8 cellular contexts compared by ENCODE assay signal in genomic region chr4:88008624-88009235, GRCh38. TPM values are rescaled to one million over a fixed set of nuclear protein-coding genes. Genes with fewer than 3 reads are reported as not detected.
DNase-seq lines count a peak whose midpoint lies in the region; ATAC-seq and TF ChIP-seq lines count a peak whose summit lies in the region.

No MANE protein-coding gene starts in this region.

- no peaks in the 10 kb centered on the region for H3K9me3 ChIP-seq in CD4-positive, alpha-beta T cell (ENCODE audit: control insufficient read depth, low read length)
- H3K9me3 ChIP-seq in KOPT-K1 (ENCODE audit: insufficient read depth, low read length, poor library complexity, severe bottlenecking) (no peaks in the 10 kb centered on the region), liver (ENCODE audit: control insufficient read depth in 4 of 4, low read length in 3 of 4) (no peaks in the 10 kb centered on the region), tibial nerve (no peaks in the 10 kb centered on the region)

- H3K27ac ChIP-seq in CD4-positive, alpha-beta T cell (ENCODE audit: low read depth, low read length): no peak overlapping the region
- H3K27ac ChIP-seq in KOPT-K1 (ENCODE audit: low read depth, low read length, poor library complexity, severe bottlenecking): peak overlapping the region; percentile 49
- H3K27ac ChIP-seq in liver (ENCODE audit: low read depth in 1 of 2, low read length in 2 of 2): no peak overlapping the region
- peak overlapping the region in 3 of 4 donors; percentile 88 to 98 (median 96) for H3K27ac ChIP-seq in tibial nerve

- H3K4me3 Mint-ChIP-seq in CD4-positive, alpha-beta T cell: peak overlapping the region; percentile 97

- TF ChIP-seq CTCF in CD4-positive, alpha-beta T cell (IDR thresholded peaks at IDR 0.05): no peak
- TF ChIP-seq CTCF in liver (IDR thresholded peaks at IDR 0.05; ENCODE audit: low read depth, low read length, missing input control) (no peak), tibial nerve (IDR thresholded peaks at IDR 0.05) (no peak)

- POLR2A ChIA-PET in CD4-positive, alpha-beta T cell (lab: Charles Lee): no interaction called here

- no peaks in the 10 kb centered on the region for H3K9me3 Mint-ChIP-seq in CD4-positive, alpha-beta T cell

- no peak for TF ChIP-seq RAD21 in liver (IDR thresholded peaks at IDR 0.05)

- CTCF ChIA-PET in CD4-positive, alpha-beta T cell (lab: Charles Lee): no interaction called here

- no peak overlapping the region for H3K27ac Mint-ChIP-seq in CD4-positive, alpha-beta T cell

- H3K27me3 Mint-ChIP-seq in CD4-positive, alpha-beta T cell: no peaks in the 10 kb centered on the region

- no peaks in the 10 kb centered on the region for H3K27me3 ChIP-seq in CD4-positive, alpha-beta T cell (ENCODE audit: control insufficient read depth, insufficient read depth, low read length)
- no peaks in the 10 kb centered on the region for H3K27me3 ChIP-seq in liver (ENCODE audit: control insufficient read depth in 4 of 4, insufficient read depth in 4 of 4, low read length in 3 of 4)
- no peaks in the 10 kb centered on the region for H3K27me3 ChIP-seq in tibial nerve

- peaks cover 9% of the 10 kb centered on the region for H3K36me3 Mint-ChIP-seq in CD4-positive, alpha-beta T cell (ENCODE audit: low read depth)

- no peak for TF ChIP-seq EP300 in tibial nerve (IDR thresholded peaks at IDR 0.05)

- WGBS in liver: 33% methylated on average over 5 of the region's 5 CpGs
- 4 to 11% methylated on average over 5 of the region's 5 CpGs for WGBS in tibial nerve, 2 donors

- H3K9ac ChIP-seq in liver (ENCODE audit: low read depth in 1 of 2, low read length in 2 of 2): peak overlapping the region in 1 of 2 donors; percentile 17

- no peak for DNase-seq in CD4-positive, alpha-beta T cell
- DNase-seq in astrocyte of the hippocampus (ENCODE audit: low read depth, low spot score): peak; percentile 58
- DNase-seq in tibial nerve (ENCODE audit: low spot score in 2 of 2): no peak
- no peak for DNase-seq in HPDE6-E6E7 (ENCODE audit: extremely low spot score)

- TF ChIP-seq POLR2A in tibial nerve (IDR thresholded peaks at IDR 0.05): no peak

- H3K36me3 ChIP-seq in KOPT-K1 (ENCODE audit: insufficient read depth, low read length) (no peaks in the 10 kb centered on the region), liver (ENCODE audit: control insufficient read depth in 4 of 4, insufficient read depth in 3 of 4, low read depth in 1 of 4, low read length in 3 of 4) (no peaks in the 10 kb centered on the region), tibial nerve (no peaks in the 10 kb centered on the region)

- H3K4me1 Mint-ChIP-seq in CD4-positive, alpha-beta T cell (ENCODE audit: low read depth): peaks cover 36% of the 10 kb centered on the region

- peak overlapping the region; percentile 66 to 90 (median 78) for H3K4me3 ChIP-seq in liver (ENCODE audit: low read depth in 1 of 3, low read length in 3 of 3)
- peak overlapping the region; percentile 73 to 93 (median 84) for H3K4me3 ChIP-seq in tibial nerve

- intact Hi-C loops in CD4-positive, alpha-beta T cell (cut with DNase I, micrococcal nuclease): loop anchor here in 1 of 2 experiments (10.0 kb wide), 1 partner anchor 1106 kb away; the partner anchor contains the start of gene TIGD2

- peaks cover 4 to 12% (median 9%) of the 10 kb centered on the region in 4 donors for H3K4me1 ChIP-seq in liver (ENCODE audit: control insufficient read depth in 4 of 4, insufficient read depth in 4 of 4, low read length in 3 of 4)
- peaks cover 5 to 74% (median 24%) of the 10 kb centered on the region in 4 donors for H3K4me1 ChIP-seq in tibial nerve

- no peak for ATAC-seq in CD4-positive, alpha-beta T cell (ENCODE audit: poor library complexity)
- ATAC-seq in GM19035 (IDR thresholded peaks at IDR 0.05; ENCODE audit: unreplicated experiment) (no peak), HG03521 (IDR thresholded peaks at IDR 0.05; ENCODE audit: unreplicated experiment) (no peak)

TF ChIP-seq in liver, 16 proteins besides CTCF, POLR2A, EP300 and RAD21:
- TF ChIP-seq SP1 (IDR thresholded peaks at IDR 0.05) (no peak), HNF4G (IDR thresholded peaks at IDR 0.05) (no peak), TAF1 (conservative IDR thresholded peaks at IDR 0.05) (no peak), GABPA (IDR thresholded peaks at IDR 0.05 in 1 of 2, conservative IDR thresholded peaks at IDR 0.05 in 1 of 2) (no peak), NR2F2 (IDR thresholded peaks at IDR 0.05) (no peak), ATF3 (IDR thresholded peaks at IDR 0.05) (no peak), HNF4A (conservative IDR thresholded peaks at IDR 0.05) (no peak), JUND (IDR thresholded peaks at IDR 0.05) (no peak), RXRA (IDR thresholded peaks at IDR 0.05) (no peak), MAX (IDR thresholded peaks at IDR 0.05) (no peak), EGR1 (IDR thresholded peaks at IDR 0.05; ENCODE audit: low read depth in 2 of 2) (no peak), REST (IDR thresholded peaks at IDR 0.05) (no peak), FOXA2 (IDR thresholded peaks at IDR 0.05) (no peak), ZBTB33 (IDR thresholded peaks at IDR 0.05) (no peak), YY1 (IDR thresholded peaks at IDR 0.05) (no peak), FOXA1 (IDR thresholded peaks at IDR 0.05) (no peak)

RNA-seq across cellular contexts. Expression of gene PKD2, which starts 1.3 kb away (rescaled TPM):
- 1 to 10 TPM; 4.1 to 4.3 TPM for total RNA-seq in CD4-positive, alpha-beta T cell
- total RNA-seq in liver (10 to 100 TPM; 10.5 to 11.4 TPM), tibial nerve (100 to 1,000 TPM in 1 of 4 donors, 10 to 100 TPM in 3; 92.7 to 117 (median 94.7) TPM)
- 1 to 10 TPM; 1.5 to 3.8 TPM for polyA plus RNA-seq in liver

RNA-seq across cellular contexts. Expression of gene SPP1, which starts 33.2 kb away (rescaled TPM):
- not detected for total RNA-seq in CD4-positive, alpha-beta T cell
- 10 to 100 TPM; 25.9 to 29.2 TPM for total RNA-seq in liver
- polyA plus RNA-seq in liver: 10 to 100 TPM; 10.5 to 80.2 TPM
- total RNA-seq in tibial nerve: 100 to 1,000 TPM in 2 of 4 donors, 10 to 100 TPM in 2; 59.0 to 344 (median 174) TPM

Comparison
In these comparisons a context has a peak if more than half of its experiments do, and no peak if none do; other contexts are left out.
1. H3K27ac ChIP-seq: peak in KOPT-K1 (single experiment) and tibial nerve (3 of 4); none in CD4-positive, alpha-beta T cell (single experiment) and liver (0 of 2).
2. RNA of gene PKD2, which starts 1.3 kb away (total RNA-seq): 92.7 to 117 TPM in tibial nerve; 10.5 to 11.4 TPM in liver and 4.1 to 4.3 TPM in CD4-positive, alpha-beta T cell; every median in the first group is over 4 times any median in the second.
3. RNA of gene SPP1, which starts 33.2 kb away (total RNA-seq): 59.0 to 344 TPM in tibial nerve and 25.9 to 29.2 TPM in liver; not detected in CD4-positive, alpha-beta T cell; every median in the first group is over 10 times any median in the second.